Comparison of ENCODE assay signal across 8 cellular contexts in the genomic region with DNA sequence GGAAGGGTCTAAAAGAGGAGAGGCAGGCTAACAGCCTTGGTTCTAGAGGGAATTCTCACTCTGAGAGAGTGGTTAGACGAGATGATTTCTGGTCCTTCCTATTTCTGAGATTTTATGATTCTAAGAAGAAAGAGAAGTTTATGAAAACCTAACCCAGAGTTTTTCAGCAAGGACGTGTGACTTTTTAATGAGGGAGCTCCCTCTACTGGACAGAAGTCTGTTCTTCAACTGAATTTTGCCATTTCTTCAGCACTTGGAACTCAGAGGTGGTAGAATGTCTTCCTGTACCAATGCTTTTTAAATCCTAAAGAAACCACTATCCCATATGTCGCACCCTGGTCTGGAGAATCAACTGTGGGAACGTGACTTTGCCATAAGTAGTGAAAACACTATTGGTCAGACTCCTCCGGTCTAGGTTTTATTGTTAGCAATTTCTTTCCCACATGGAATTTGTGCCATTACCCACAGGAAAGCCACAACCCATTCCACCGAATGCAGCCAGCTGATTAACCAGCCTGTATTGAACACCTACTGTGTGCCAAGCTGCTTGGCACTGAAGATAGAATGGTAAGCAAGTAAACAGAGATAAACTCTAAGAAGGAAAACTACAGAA.
DNase-seq lines count a peak whose midpoint lies in the region; ATAC-seq, FAIRE-seq and TF ChIP-seq lines count a peak whose summit lies in the region.

No MANE protein-coding gene starts in this region.

- CTCF ChIA-PET in activated naive CD4-positive, alpha-beta T cell treated with anti-CD3 and anti-CD28 coated beads for 36 hours (lab: Charles Lee) = interaction anchor here (0.6 to 1.6 kb wide), 9 partner anchors 8 to 549 kb away, joined by 3 to 4 read pairs (median 3); no protein-coding TSS in a partner anchor
- CTCF ChIA-PET in activated naive CD4-positive, alpha-beta T cell treated with anti-CD3 and anti-CD28 coated beads, Interleukin-2, amount 10 ng/mL, durations not matched to agents 7 days and 5 days (lab: Charles Lee) = interaction anchor here (0.7 to 4.5 kb wide), 11 partner anchors 8 to 116 kb away, joined by 3 to 22 read pairs (median 3); no protein-coding TSS in a partner anchor
- CTCF ChIA-PET in PC-3 (lab: Charles Lee) = no interaction called here

- ATAC-seq in HG03025 (IDR thresholded peaks at IDR 0.05; ENCODE audit: low FRiP score, unreplicated experiment) (peak; percentile 57), PC-3 (peak; percentile 61)
- peak; percentile 42 to 55 for ATAC-seq in naive thymus-derived CD8-positive, alpha-beta T cell

- H3K79me2 ChIP-seq in PC-3 (ENCODE audit: low read length) = no peaks in the 10 kb centered on the region

- no peak overlapping the region for H3K27ac ChIP-seq in PC-3 (ENCODE audit: low read length)

- FAIRE-seq in endometrium (lab: Jason Lieb, UNC) = peak; percentile 87

- no TSS peak for BruUV-seq in PC-3 (replicated peaks; lab: Mats Ljungman, UMichigan)

- no peak overlapping the region for H3K4me3 ChIP-seq in PC-3 (ENCODE audit: low read length)

- no peaks in the 10 kb centered on the region for H4K20me1 ChIP-seq in PC-3 (ENCODE audit: low read length)

- H3K36me3 Mint-ChIP-seq in activated naive CD4-positive, alpha-beta T cell treated with anti-CD3 and anti-CD28 coated beads for 36 hours (ENCODE audit: low read depth) = no peaks in the 10 kb centered on the region
- H3K36me3 Mint-ChIP-seq in activated naive CD4-positive, alpha-beta T cell treated with anti-CD3 and anti-CD28 coated beads, Interleukin-2, amount 10 ng/mL, durations not matched to agents 7 days and 5 days = no peaks in the 10 kb centered on the region
- H3K36me3 Mint-ChIP-seq in naive thymus-derived CD8-positive, alpha-beta T cell = no peaks in the 10 kb centered on the region
- H3K36me3 Mint-ChIP-seq in activated T-helper 2 cell treated with anti-CD3 and anti-CD28 coated beads, Interferon-gamma antibody, Interleukin-2, Interleukin-4, amounts not matched to agents 10 μg/mL and 5 μg/mL and 100 μg/mL, durations not matched to agents 14 hours and 24 hours and 36 hours (ENCODE audit: low read depth) = no peaks in the 10 kb centered on the region

- H3K9me3 Mint-ChIP-seq in activated naive CD4-positive, alpha-beta T cell treated with anti-CD3 and anti-CD28 coated beads for 36 hours = no peaks in the 10 kb centered on the region
- no peaks in the 10 kb centered on the region for H3K9me3 Mint-ChIP-seq in activated naive CD4-positive, alpha-beta T cell treated with anti-CD3 and anti-CD28 coated beads, Interleukin-2, amount 10 ng/mL, durations not matched to agents 7 days and 5 days
- H3K9me3 Mint-ChIP-seq in naive thymus-derived CD8-positive, alpha-beta T cell = no peaks in the 10 kb centered on the region
- H3K9me3 Mint-ChIP-seq in activated T-helper 2 cell treated with anti-CD3 and anti-CD28 coated beads, Interferon-gamma antibody, Interleukin-2, Interleukin-4, amounts not matched to agents 10 μg/mL and 5 μg/mL and 100 μg/mL, durations not matched to agents 14 hours and 24 hours and 36 hours = no peaks in the 10 kb centered on the region

- H2AFZ ChIP-seq in PC-3 (ENCODE audit: low read length) = no peak overlapping the region

- no peaks in the 10 kb centered on the region for H3K9me2 ChIP-seq in PC-3 (replicated peaks; ENCODE audit: low read length)

- H3K4me3 Mint-ChIP-seq in activated naive CD4-positive, alpha-beta T cell treated with anti-CD3 and anti-CD28 coated beads for 36 hours = no peak overlapping the region
- H3K4me3 Mint-ChIP-seq in activated naive CD4-positive, alpha-beta T cell treated with anti-CD3 and anti-CD28 coated beads, Interleukin-2, amount 10 ng/mL, durations not matched to agents 7 days and 5 days = no peak overlapping the region
- no peak overlapping the region for H3K4me3 Mint-ChIP-seq in naive thymus-derived CD8-positive, alpha-beta T cell
- no peak overlapping the region for H3K4me3 Mint-ChIP-seq in activated T-helper 2 cell treated with anti-CD3 and anti-CD28 coated beads, Interferon-gamma antibody, Interleukin-2, Interleukin-4, amounts not matched to agents 10 μg/mL and 5 μg/mL and 100 μg/mL, durations not matched to agents 14 hours and 24 hours and 36 hours (ENCODE audit: low read depth)

- H3K27me3 ChIP-seq in PC-3 (ENCODE audit: low read length) = no peaks in the 10 kb centered on the region

- H3K36me3 ChIP-seq in PC-3 (ENCODE audit: low read depth, low read length) = no peaks in the 10 kb centered on the region

- TF ChIP-seq CTCF in PC-3 (conservative IDR thresholded peaks at IDR 0.05; ENCODE audit: low read depth, low read length) = peak; percentile 88

- no peak overlapping the region for H3K9ac ChIP-seq in PC-3 (ENCODE audit: low read length)

- H3K9me3 ChIP-seq in PC-3 (ENCODE audit: low read length) = no peaks in the 10 kb centered on the region

- no peak overlapping the region for H3K4me2 ChIP-seq in PC-3 (ENCODE audit: low read length)

- H3K4me1 Mint-ChIP-seq in activated naive CD4-positive, alpha-beta T cell treated with anti-CD3 and anti-CD28 coated beads for 36 hours (ENCODE audit: low read depth) = peaks cover 5% of the 10 kb centered on the region
- H3K4me1 Mint-ChIP-seq in activated naive CD4-positive, alpha-beta T cell treated with anti-CD3 and anti-CD28 coated beads, Interleukin-2, amount 10 ng/mL, durations not matched to agents 7 days and 5 days = peaks cover 4% of the 10 kb centered on the region
- peaks cover 2 to 15% (median 5%) of the 10 kb centered on the region in 4 donors for H3K4me1 Mint-ChIP-seq in naive thymus-derived CD8-positive, alpha-beta T cell
- H3K4me1 Mint-ChIP-seq in activated T-helper 2 cell treated with anti-CD3 and anti-CD28 coated beads, Interferon-gamma antibody, Interleukin-2, Interleukin-4, amounts not matched to agents 10 μg/mL and 5 μg/mL and 100 μg/mL, durations not matched to agents 14 hours and 24 hours and 36 hours (ENCODE audit: low read depth) = no peaks in the 10 kb centered on the region

- H3K27ac Mint-ChIP-seq in activated naive CD4-positive, alpha-beta T cell treated with anti-CD3 and anti-CD28 coated beads for 36 hours = no peak overlapping the region
- H3K27ac Mint-ChIP-seq in activated naive CD4-positive, alpha-beta T cell treated with anti-CD3 and anti-CD28 coated beads, Interleukin-2, amount 10 ng/mL, durations not matched to agents 7 days and 5 days = no peak overlapping the region
- peak overlapping the region in 5 of 10 donors; percentile 0 to 71 (median 7) for H3K27ac Mint-ChIP-seq in naive thymus-derived CD8-positive, alpha-beta T cell
- H3K27ac Mint-ChIP-seq in activated T-helper 2 cell treated with anti-CD3 and anti-CD28 coated beads, Interferon-gamma antibody, Interleukin-2, Interleukin-4, amounts not matched to agents 10 μg/mL and 5 μg/mL and 100 μg/mL, durations not matched to agents 14 hours and 24 hours and 36 hours = no peak overlapping the region

- intact Hi-C loops in activated naive CD4-positive, alpha-beta T cell treated with anti-CD3 and anti-CD28 coated beads for 36 hours (cut with micrococcal nuclease) = loop anchor here (10.0 kb wide), 1 partner anchor 187 kb away; no protein-coding TSS in a partner anchor
- intact Hi-C loops in PC-3 (cut with micrococcal nuclease) = no loop called here
- intact Hi-C loops in activated T-helper 2 cell treated with anti-CD3 and anti-CD28 coated beads, Interferon-gamma antibody, Interleukin-2, Interleukin-4, amounts not matched to agents 10 μg/mL and 5 μg/mL and 100 μg/mL, durations not matched to agents 14 hours and 24 hours and 36 hours (cut with micrococcal nuclease) = no loop called here

- peak; percentile 10 for DNase-seq in activated naive CD4-positive, alpha-beta T cell treated with anti-CD3 and anti-CD28 coated beads for 36 hours
- DNase-seq in activated naive CD4-positive, alpha-beta T cell treated with anti-CD3 and anti-CD28 coated beads, Interleukin-2, amount 10 ng/mL, durations not matched to agents 7 days and 5 days = no peak
- DNase-seq in PC-3 = peak; percentile 69
- peak in 3 of 10 donors; percentile 29 to 49 (median 48) for DNase-seq in naive thymus-derived CD8-positive, alpha-beta T cell
- DNase-seq in activated naive CD4-positive, alpha-beta T cell (lab: John Stamatoyannopoulos, UW) = no peak
- DNase-seq in activated T-helper 2 cell treated with anti-CD3 and anti-CD28 coated beads, Interferon-gamma antibody, Interleukin-2, Interleukin-4, amounts not matched to agents 10 μg/mL and 5 μg/mL and 100 μg/mL, durations not matched to agents 14 hours and 24 hours and 36 hours (ENCODE audit: low spot score) = no peak

- peaks cover 7% of the 10 kb centered on the region; the same call in 1 of the 2 replicates for H3K4me1 ChIP-seq in PC-3 (ENCODE audit: insufficient read depth, low read length)

- POLR2A ChIA-PET in PC-3 (lab: Charles Lee; ENCODE audit: unreplicated experiment) = no interaction called here
- POLR2A ChIA-PET in naive thymus-derived CD8-positive, alpha-beta T cell (lab: Charles Lee) = interaction anchor here (1.5 kb wide), 1 partner anchor 55 kb away, joined by 5 read pairs; no protein-coding TSS in a partner anchor

- no peaks in the 10 kb centered on the region for H3F3A ChIP-seq in PC-3 (ENCODE audit: low read length, unreplicated experiment)

- H3K27me3 Mint-ChIP-seq in activated naive CD4-positive, alpha-beta T cell treated with anti-CD3 and anti-CD28 coated beads for 36 hours (ENCODE audit: low read depth) = no peaks in the 10 kb centered on the region
- no peaks in the 10 kb centered on the region for H3K27me3 Mint-ChIP-seq in activated naive CD4-positive, alpha-beta T cell treated with anti-CD3 and anti-CD28 coated beads, Interleukin-2, amount 10 ng/mL, durations not matched to agents 7 days and 5 days
- H3K27me3 Mint-ChIP-seq in naive thymus-derived CD8-positive, alpha-beta T cell = peaks cover 0 to 1% (median 0%) of the 10 kb centered on the region in 5 donors
- H3K27me3 Mint-ChIP-seq in activated T-helper 2 cell treated with anti-CD3 and anti-CD28 coated beads, Interferon-gamma antibody, Interleukin-2, Interleukin-4, amounts not matched to agents 10 μg/mL and 5 μg/mL and 100 μg/mL, durations not matched to agents 14 hours and 24 hours and 36 hours (ENCODE audit: low read depth) = no peaks in the 10 kb centered on the region

Comparison
In these comparisons a context has a peak if more than half of its experiments do, and no peak if none do; other contexts are left out.
1. DNase-seq: peak in activated naive CD4-positive, alpha-beta T cell treated with anti-CD3 and anti-CD28 coated beads for 36 hours (single experiment) and PC-3 (single experiment); none in activated naive CD4-positive, alpha-beta T cell treated with anti-CD3 and anti-CD28 coated beads, Interleukin-2, amount 10 ng/mL, durations not matched to agents 7 days and 5 days (single experiment), activated naive CD4-positive, alpha-beta T cell (0 of 4) and activated T-helper 2 cell treated with anti-CD3 and anti-CD28 coated beads, Interferon-gamma antibody, Interleukin-2, Interleukin-4, amounts not matched to agents 10 μg/mL and 5 μg/mL and 100 μg/mL, durations not matched to agents 14 hours and 24 hours and 36 hours (single experiment).
2. Peak in every context shown above with its lines, with median percentiles within 50 percentile points of each other: ATAC-seq.